1 cellular context compared by ENCODE assay signal in genomic region chr4:1346781-1347409, GRCh38.
TF ChIP-seq lines count a peak whose summit lies in the region.

UVSSA (plus strand) TSS chr4:1347208; CDS start chr4:1348092, 884 bp downstream.

TF ChIP-seq in WTC11, 78 proteins besides CTCF, POLR2A, EP300 and RAD21 (continued from another document):
- TF ChIP-seq ZNF317 (CRISPR knock-in tag; IDR thresholded peaks at IDR 0.05; ENCODE audit: borderline replicate concordance, low read depth) (no peak), ZNF138 (CRISPR knock-in tag; conservative IDR thresholded peaks at IDR 0.05) (no peak), E2F1 (CRISPR knock-in tag; IDR thresholded peaks at IDR 0.05) (no peak), NR2C2 (CRISPR knock-in tag; IDR thresholded peaks at IDR 0.05) (no peak), TEAD4 (CRISPR knock-in tag; IDR thresholded peaks at IDR 0.05) (no peak), ZNF121 (CRISPR knock-in tag; IDR thresholded peaks at IDR 0.05) (no peak), SMAD4 (CRISPR knock-in tag; IDR thresholded peaks at IDR 0.05) (no peak), PRRX2 (CRISPR knock-in tag; IDR thresholded peaks at IDR 0.05) (no peak), EMX1 (CRISPR knock-in tag; IDR thresholded peaks at IDR 0.05) (no peak), SOX15 (CRISPR knock-in tag; IDR thresholded peaks at IDR 0.05) (no peak), JAZF1 (CRISPR knock-in tag; IDR thresholded peaks at IDR 0.05) (no peak), FOXP1 (CRISPR knock-in tag; IDR thresholded peaks at IDR 0.05; ENCODE audit: borderline replicate concordance) (peak; percentile 64), CBFB (CRISPR knock-in tag; IDR thresholded peaks at IDR 0.05; ENCODE audit: low read depth) (0 out of 2 replicates have a peak, but pooled peaks have one; percentile 20), KAT7 (CRISPR knock-in tag; IDR thresholded peaks at IDR 0.05; ENCODE audit: borderline replicate concordance) (no peak), ZNF396 (CRISPR knock-in tag; IDR thresholded peaks at IDR 0.05; ENCODE audit: borderline replicate concordance) (no peak), GTF2I (CRISPR knock-in tag; conservative IDR thresholded peaks at IDR 0.05) (no peak), ZNF425 (CRISPR knock-in tag; conservative IDR thresholded peaks at IDR 0.05) (no peak), MLX (CRISPR knock-in tag; IDR thresholded peaks at IDR 0.05) (no peak), SP1 (CRISPR knock-in tag; conservative IDR thresholded peaks at IDR 0.05) (peak; percentile 100), ZNF263 (CRISPR knock-in tag; IDR thresholded peaks at IDR 0.05; ENCODE audit: low read depth) (no peak), ATF2 (CRISPR knock-in tag; IDR thresholded peaks at IDR 0.05; ENCODE audit: borderline replicate concordance, low read depth) (no peak), NFE2L1 (CRISPR knock-in tag; IDR thresholded peaks at IDR 0.05) (no peak; the same call in 1 of the 2 replicates), TCF7 (CRISPR knock-in tag; IDR thresholded peaks at IDR 0.05; ENCODE audit: low read depth) (no peak)
- TF ChIP-seq, protein P1, sequence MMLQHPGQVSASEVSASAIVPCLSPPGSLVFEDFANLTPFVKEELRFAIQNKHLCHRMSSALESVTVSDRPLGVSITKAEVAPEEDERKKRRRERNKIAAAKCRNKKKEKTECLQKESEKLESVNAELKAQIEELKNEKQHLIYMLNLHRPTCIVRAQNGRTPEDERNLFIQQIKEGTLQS (CRISPR knock-in tag; conservative IDR thresholded peaks at IDR 0.05) = no peak
- TF ChIP-seq, protein P2, sequence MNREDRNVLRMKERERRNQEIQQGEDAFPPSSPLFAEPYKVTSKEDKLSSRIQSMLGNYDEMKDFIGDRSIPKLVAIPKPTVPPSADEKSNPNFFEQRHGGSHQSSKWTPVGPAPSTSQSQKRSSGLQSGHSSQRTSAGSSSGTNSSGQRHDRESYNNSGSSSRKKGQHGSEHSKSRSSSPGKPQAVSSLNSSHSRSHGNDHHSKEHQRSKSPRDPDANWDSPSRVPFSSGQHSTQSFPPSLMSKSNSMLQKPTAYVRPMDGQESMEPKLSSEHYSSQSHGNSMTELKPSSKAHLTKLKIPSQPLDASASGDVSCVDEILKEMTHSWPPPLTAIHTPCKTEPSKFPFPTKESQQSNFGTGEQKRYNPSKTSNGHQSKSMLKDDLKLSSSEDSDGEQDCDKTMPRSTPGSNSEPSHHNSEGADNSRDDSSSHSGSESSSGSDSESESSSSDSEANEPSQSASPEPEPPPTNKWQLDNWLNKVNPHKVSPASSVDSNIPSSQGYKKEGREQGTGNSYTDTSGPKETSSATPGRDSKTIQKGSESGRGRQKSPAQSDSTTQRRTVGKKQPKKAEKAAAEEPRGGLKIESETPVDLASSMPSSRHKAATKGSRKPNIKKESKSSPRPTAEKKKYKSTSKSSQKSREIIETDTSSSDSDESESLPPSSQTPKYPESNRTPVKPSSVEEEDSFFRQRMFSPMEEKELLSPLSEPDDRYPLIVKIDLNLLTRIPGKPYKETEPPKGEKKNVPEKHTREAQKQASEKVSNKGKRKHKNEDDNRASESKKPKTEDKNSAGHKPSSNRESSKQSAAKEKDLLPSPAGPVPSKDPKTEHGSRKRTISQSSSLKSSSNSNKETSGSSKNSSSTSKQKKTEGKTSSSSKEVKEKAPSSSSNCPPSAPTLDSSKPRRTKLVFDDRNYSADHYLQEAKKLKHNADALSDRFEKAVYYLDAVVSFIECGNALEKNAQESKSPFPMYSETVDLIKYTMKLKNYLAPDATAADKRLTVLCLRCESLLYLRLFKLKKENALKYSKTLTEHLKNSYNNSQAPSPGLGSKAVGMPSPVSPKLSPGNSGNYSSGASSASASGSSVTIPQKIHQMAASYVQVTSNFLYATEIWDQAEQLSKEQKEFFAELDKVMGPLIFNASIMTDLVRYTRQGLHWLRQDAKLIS (CRISPR knock-in tag; IDR thresholded peaks at IDR 0.05; ENCODE audit: borderline replicate concordance) = peak; percentile 53; the same call in 1 of the 2 replicates
- TF ChIP-seq, protein P3, sequence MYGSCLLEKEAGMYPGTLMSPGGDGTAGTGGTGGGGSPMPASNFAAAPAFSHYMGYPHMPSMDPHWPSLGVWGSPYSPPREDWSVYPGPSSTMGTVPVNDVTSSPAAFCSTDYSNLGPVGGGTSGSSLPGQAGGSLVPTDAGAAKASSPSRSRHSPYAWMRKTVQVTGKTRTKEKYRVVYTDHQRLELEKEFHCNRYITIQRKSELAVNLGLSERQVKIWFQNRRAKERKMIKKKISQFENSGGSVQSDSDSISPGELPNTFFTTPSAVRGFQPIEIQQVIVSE (CRISPR knock-in tag; IDR thresholded peaks at IDR 0.05; ENCODE audit: borderline replicate concordance) = no peak
- TF ChIP-seq, protein P4, sequence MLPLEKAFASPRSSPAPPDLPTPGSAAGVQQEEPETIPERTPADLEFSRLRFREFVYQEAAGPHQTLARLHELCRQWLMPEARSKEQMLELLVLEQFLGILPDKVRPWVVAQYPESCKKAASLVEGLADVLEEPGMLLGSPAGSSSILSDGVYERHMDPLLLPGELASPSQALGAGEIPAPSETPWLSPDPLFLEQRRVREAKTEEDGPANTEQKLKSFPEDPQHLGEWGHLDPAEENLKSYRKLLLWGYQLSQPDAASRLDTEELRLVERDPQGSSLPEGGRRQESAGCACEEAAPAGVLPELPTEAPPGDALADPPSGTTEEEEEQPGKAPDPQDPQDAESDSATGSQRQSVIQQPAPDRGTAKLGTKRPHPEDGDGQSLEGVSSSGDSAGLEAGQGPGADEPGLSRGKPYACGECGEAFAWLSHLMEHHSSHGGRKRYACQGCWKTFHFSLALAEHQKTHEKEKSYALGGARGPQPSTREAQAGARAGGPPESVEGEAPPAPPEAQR (CRISPR knock-in tag; IDR thresholded peaks at IDR 0.05) = no peak
- TF ChIP-seq, protein P5, sequence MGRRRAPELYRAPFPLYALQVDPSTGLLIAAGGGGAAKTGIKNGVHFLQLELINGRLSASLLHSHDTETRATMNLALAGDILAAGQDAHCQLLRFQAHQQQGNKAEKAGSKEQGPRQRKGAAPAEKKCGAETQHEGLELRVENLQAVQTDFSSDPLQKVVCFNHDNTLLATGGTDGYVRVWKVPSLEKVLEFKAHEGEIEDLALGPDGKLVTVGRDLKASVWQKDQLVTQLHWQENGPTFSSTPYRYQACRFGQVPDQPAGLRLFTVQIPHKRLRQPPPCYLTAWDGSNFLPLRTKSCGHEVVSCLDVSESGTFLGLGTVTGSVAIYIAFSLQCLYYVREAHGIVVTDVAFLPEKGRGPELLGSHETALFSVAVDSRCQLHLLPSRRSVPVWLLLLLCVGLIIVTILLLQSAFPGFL (CRISPR knock-in tag; IDR thresholded peaks at IDR 0.05; ENCODE audit: borderline replicate concordance) = no peak
- TF ChIP-seq, protein P6, sequence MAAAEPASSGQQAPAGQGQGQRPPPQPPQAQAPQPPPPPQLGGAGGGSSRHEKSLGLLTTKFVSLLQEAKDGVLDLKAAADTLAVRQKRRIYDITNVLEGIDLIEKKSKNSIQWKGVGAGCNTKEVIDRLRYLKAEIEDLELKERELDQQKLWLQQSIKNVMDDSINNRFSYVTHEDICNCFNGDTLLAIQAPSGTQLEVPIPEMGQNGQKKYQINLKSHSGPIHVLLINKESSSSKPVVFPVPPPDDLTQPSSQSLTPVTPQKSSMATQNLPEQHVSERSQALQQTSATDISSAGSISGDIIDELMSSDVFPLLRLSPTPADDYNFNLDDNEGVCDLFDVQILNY (CRISPR knock-in tag; IDR thresholded peaks at IDR 0.05) = no peak; the same call in 1 of the 2 replicates
- TF ChIP-seq, protein P7, sequence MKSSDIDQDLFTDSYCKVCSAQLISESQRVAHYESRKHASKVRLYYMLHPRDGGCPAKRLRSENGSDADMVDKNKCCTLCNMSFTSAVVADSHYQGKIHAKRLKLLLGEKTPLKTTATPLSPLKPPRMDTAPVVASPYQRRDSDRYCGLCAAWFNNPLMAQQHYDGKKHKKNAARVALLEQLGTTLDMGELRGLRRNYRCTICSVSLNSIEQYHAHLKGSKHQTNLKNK (CRISPR knock-in tag; IDR thresholded peaks at IDR 0.05) = no peak
